In the genomic region with DNA sequence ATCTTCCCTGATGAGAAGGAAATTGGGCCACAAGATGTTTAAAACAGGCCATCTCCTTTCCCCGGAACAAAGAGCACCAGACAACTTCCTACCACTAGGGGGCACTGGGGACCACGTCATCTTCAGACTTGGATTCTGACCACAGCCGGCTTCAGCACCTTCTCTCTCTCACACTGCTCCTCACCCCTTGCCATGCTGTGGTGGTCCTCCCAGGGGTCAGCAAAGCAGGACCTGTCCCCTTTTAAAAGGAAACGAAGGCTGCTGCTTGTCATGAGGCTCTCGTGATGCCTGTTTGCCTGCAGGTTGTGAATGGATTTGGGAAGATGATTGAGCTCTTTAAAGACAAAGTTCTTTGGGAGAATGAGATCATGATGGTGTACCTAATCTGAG, we compare ENCODE assay signal across 8 cellular contexts. TPM values are rescaled to one million over a fixed set of nuclear protein-coding genes. Genes with fewer than 3 reads are reported as not detected.
DNase-seq lines count a peak whose midpoint lies in the region; ATAC-seq and TF ChIP-seq lines count a peak whose summit lies in the region.

No MANE protein-coding gene starts in this region.

- H3K27me3 Mint-ChIP-seq in Caco-2 (ENCODE audit: insufficient read depth, unreplicated experiment) (no peaks in the 10 kb centered on the region), T-helper 17 cell (no peaks in the 10 kb centered on the region)

- no peaks in the 10 kb centered on the region for H3K4me1 ChIP-seq in Caco-2
- peaks cover 0 to 21% of the 10 kb centered on the region in 2 donors for H3K4me1 ChIP-seq in right atrium auricular region

- peak; percentile 75 to 82 for DNase-seq in Caco-2
- DNase-seq in NCI-H1092 treated with DMSO at 0.1 percent for 48 hours (lab: John Stamatoyannopoulos, UW): peak; percentile 54
- DNase-seq in T-helper 17 cell: peak; percentile 55 to 71 (median 58)
- peak in 51 of 56 donors; percentile 16 to 91 (median 63) for DNase-seq in amygdala (lab: John Stamatoyannopoulos, UW)
- peak; percentile 89 for DNase-seq in right atrium auricular region (ENCODE audit: low spot score)
- peak; percentile 88 for DNase-seq in retina

- H3K9me3 Mint-ChIP-seq in Caco-2 (ENCODE audit: unreplicated experiment): no peaks in the 10 kb centered on the region

- H3K27ac ChIP-seq in right atrium auricular region: peak overlapping the region; percentile 62 to 76

- H3K4me3 ChIP-seq in Caco-2 (ENCODE audit: low read depth, low read length) (no peak overlapping the region), right atrium auricular region (no peak overlapping the region)

- no peaks in the 10 kb centered on the region for H3K27me3 ChIP-seq in Caco-2 (replicated peaks; ENCODE audit: control insufficient read depth, insufficient read depth, low read length)
- no peaks in the 10 kb centered on the region for H3K27me3 ChIP-seq in right atrium auricular region

- H3K27ac Mint-ChIP-seq in Caco-2 (ENCODE audit: unreplicated experiment): no peak overlapping the region
- H3K27ac Mint-ChIP-seq in T-helper 17 cell: no peak overlapping the region

- intact Hi-C loops in Caco-2 (cut with micrococcal nuclease; ENCODE audit: unreplicated experiment): loop anchor here (1.0 to 10.0 kb wide), 3 partner anchors 48 to 161 kb away; a partner anchor contains a TSS

- H3K36me3 Mint-ChIP-seq in Caco-2 (ENCODE audit: insufficient read depth, unreplicated experiment) (peaks cover 22% of the 10 kb centered on the region), T-helper 17 cell (ENCODE audit: low read depth) (peaks cover 11% of the 10 kb centered on the region)

- H3K4me1 Mint-ChIP-seq in Caco-2 (ENCODE audit: low read depth, unreplicated experiment): no peaks in the 10 kb centered on the region
- peaks cover 11% of the 10 kb centered on the region for H3K4me1 Mint-ChIP-seq in T-helper 17 cell

- peak; percentile 63 for ATAC-seq in GM21737 (IDR thresholded peaks at IDR 0.05; ENCODE audit: unreplicated experiment)
- peak; percentile 80 for ATAC-seq in T-helper 17 cell
- no peak for ATAC-seq in GM21526 (IDR thresholded peaks at IDR 0.05; ENCODE audit: low FRiP score, unreplicated experiment)

- CTCF ChIA-PET in Caco-2 (lab: Charles Lee): interaction anchor here (0.7 to 3.1 kb wide), 6 partner anchors 11 to 116 kb away, joined by 3 to 30 read pairs (median 4); no protein-coding TSS in a partner anchor

- no TSS peak for BruUV-seq in Caco-2 (replicated peaks; lab: Mats Ljungman, UMichigan)

- no peaks in the 10 kb centered on the region for H3K9me3 ChIP-seq in Caco-2
- no peaks in the 10 kb centered on the region for H3K9me3 ChIP-seq in T-helper 17 cell (ENCODE audit: control insufficient read depth, low read length, poor library complexity, severe bottlenecking)
- H3K9me3 ChIP-seq in right atrium auricular region: no peaks in the 10 kb centered on the region

- POLR2A ChIA-PET in Caco-2 (lab: Charles Lee): no interaction called here

- H3K36me3 ChIP-seq in Caco-2 (ENCODE audit: control insufficient read depth, insufficient read depth, low read length) (no peaks in the 10 kb centered on the region), right atrium auricular region (peaks cover 48% of the 10 kb centered on the region)

- no peak overlapping the region for H3K4me3 Mint-ChIP-seq in Caco-2 (ENCODE audit: unreplicated experiment)
- no peak overlapping the region for H3K4me3 Mint-ChIP-seq in T-helper 17 cell

- TF ChIP-seq CTCF in Caco-2 (IDR thresholded peaks at IDR 0.05; ENCODE audit: insufficient read depth in 1 of 2, low read depth in 1 of 2, low read length in 1 of 2, severe bottlenecking in 1 of 2, unreplicated experiment in 1 of 2) (peak; percentile 85 to 89), right atrium auricular region (IDR thresholded peaks at IDR 0.05) (peak; percentile 85 to 95)

RNA-seq across cellular contexts. Expression of a gene that starts 16.2 kb away (rescaled TPM):
- total RNA-seq in Caco-2 (2022) (33.1 and 35.7 TPM in 2 replicates), T-helper 17 cell (10 to 100 TPM; 11.9 to 12.2 TPM), right atrium auricular region (1 to 10 TPM; 6.2 to 6.8 TPM)

RNA-seq across cellular contexts. Expression of a gene that starts 47.0 kb away (rescaled TPM):
- total RNA-seq in Caco-2 (2022): 30.9 and 31.5 TPM in 2 replicates
- total RNA-seq in T-helper 17 cell: 10 to 100 TPM; 27.3 to 35.0 TPM
- 10 to 100 TPM; 11.1 to 14.8 TPM for total RNA-seq in right atrium auricular region
